Comparison of ENCODE assay signal across 16 cellular contexts in genomic region chr1:245880754-245881403, GRCh38.
DNase-seq lines count a peak whose midpoint lies in the region; ATAC-seq and TF ChIP-seq lines count a peak whose summit lies in the region.
"Had no signal": no experiment of that assay in that cellular context is flagged by ENCODE, and none has a peak within 500 bp of the region (broad histone marks: within the 10 kb centered on the region; RNA-seq: fewer than 3 reads in every experiment).

No MANE protein-coding gene starts in this region.

- peaks cover 14% of the 10 kb centered on the region for H3K36me3 Mint-ChIP-seq in mesothelial cell of epicardium

- no peak for TF ChIP-seq CTCF in AG09319 (IDR thresholded peaks at IDR 0.05; ENCODE audit: low read depth, low read length)
- no peak for TF ChIP-seq CTCF in epithelial cell of esophagus (IDR thresholded peaks at IDR 0.05; ENCODE audit: insufficient read depth, low read depth, low read length, missing control alignments)
- TF ChIP-seq CTCF in mesothelial cell of epicardium (IDR thresholded peaks at IDR 0.05; ENCODE audit: unreplicated experiment) = no peak

- ATAC-seq in GM19467 (IDR thresholded peaks at IDR 0.05; ENCODE audit: unreplicated experiment) = no peak
- ATAC-seq: activated CD4-positive, alpha-beta T cell treated with anti-CD3 and anti-CD28 coated beads for 36 hours; T-cell had no signal

- H3K4me3 Mint-ChIP-seq in mesothelial cell of epicardium = no peak overlapping the region
- H3K4me3 Mint-ChIP-seq: activated CD4-positive, alpha-beta T cell treated with anti-CD3 and anti-CD28 coated beads for 36 hours; T-cell had no signal

- H3K27ac Mint-ChIP-seq in mesothelial cell of epicardium = peak overlapping the region; percentile 78
- H3K27ac Mint-ChIP-seq: activated CD4-positive, alpha-beta T cell treated with anti-CD3 and anti-CD28 coated beads for 36 hours; T-cell had no signal

- peaks cover 22% of the 10 kb centered on the region for H3K4me1 Mint-ChIP-seq in mesothelial cell of epicardium
- H3K4me1 Mint-ChIP-seq: activated CD4-positive, alpha-beta T cell treated with anti-CD3 and anti-CD28 coated beads for 36 hours; T-cell had no signal

- no peaks in the 10 kb centered on the region for H3K27me3 Mint-ChIP-seq in mesothelial cell of epicardium (ENCODE audit: low read depth)
- H3K27me3 Mint-ChIP-seq: activated CD4-positive, alpha-beta T cell treated with anti-CD3 and anti-CD28 coated beads for 36 hours; T-cell had no signal

- peak; percentile 49 for DNase-seq in AG09319 (ENCODE audit: extremely low read depth, low read depth)
- peak; percentile 64 for DNase-seq in LHCN-M2 (ENCODE audit: low read depth)
- DNase-seq in epithelial cell of esophagus (ENCODE audit: low read depth) = peak; percentile 38
- no peak for DNase-seq in mesothelial cell of epicardium (ENCODE audit: low spot score in 2 of 2, unreplicated experiment in 2 of 2)
- DNase-seq in NCI-H2227 treated with DMSO at 0.1 percent for 48 hours (lab: John Stamatoyannopoulos, UW) = no peak
- DNase-seq in NCI-H82 treated with DMSO at 0.1 percent for 48 hours (lab: John Stamatoyannopoulos, UW; ENCODE audit: unreplicated experiment) = no peak
- no peak for DNase-seq in NCI-H1417 treated with DMSO at 0.1 percent for 48 hours (lab: John Stamatoyannopoulos, UW)
- DNase-seq: activated CD4-positive, alpha-beta T cell treated with anti-CD3 and anti-CD28 coated beads for 36 hours; activated T-cell treated with anti-CD3 and anti-CD28 coated beads, Interleukin-2, amount 50 U/mL, for 1 hour; BE2C; dermis blood vessel endothelial cell; DMS53; NCI-H510A treated with DMSO at 0.1 percent for 48 hours; T-cell had no signal

- no peak overlapping the region for H3K4me3 ChIP-seq in epithelial cell of esophagus (ENCODE audit: low read length)
- H3K4me3 ChIP-seq: PC-9 had no signal

- peaks cover 16% of the 10 kb centered on the region for H3K9me3 Mint-ChIP-seq in mesothelial cell of epicardium

Comparison
In these comparisons a context has a peak if more than half of its experiments do, and no peak if none do; other contexts are left out.
1. DNase-seq: peak in AG09319 (single experiment), LHCN-M2 (single experiment) and epithelial cell of esophagus (single experiment); none in mesothelial cell of epicardium (0 of 2), NCI-H2227 treated with DMSO at 0.1 percent for 48 hours (single experiment), NCI-H82 treated with DMSO at 0.1 percent for 48 hours (single experiment) and NCI-H1417 treated with DMSO at 0.1 percent for 48 hours (single experiment).